ENCODE assay signal across 10 cellular contexts in the genomic region with DNA sequence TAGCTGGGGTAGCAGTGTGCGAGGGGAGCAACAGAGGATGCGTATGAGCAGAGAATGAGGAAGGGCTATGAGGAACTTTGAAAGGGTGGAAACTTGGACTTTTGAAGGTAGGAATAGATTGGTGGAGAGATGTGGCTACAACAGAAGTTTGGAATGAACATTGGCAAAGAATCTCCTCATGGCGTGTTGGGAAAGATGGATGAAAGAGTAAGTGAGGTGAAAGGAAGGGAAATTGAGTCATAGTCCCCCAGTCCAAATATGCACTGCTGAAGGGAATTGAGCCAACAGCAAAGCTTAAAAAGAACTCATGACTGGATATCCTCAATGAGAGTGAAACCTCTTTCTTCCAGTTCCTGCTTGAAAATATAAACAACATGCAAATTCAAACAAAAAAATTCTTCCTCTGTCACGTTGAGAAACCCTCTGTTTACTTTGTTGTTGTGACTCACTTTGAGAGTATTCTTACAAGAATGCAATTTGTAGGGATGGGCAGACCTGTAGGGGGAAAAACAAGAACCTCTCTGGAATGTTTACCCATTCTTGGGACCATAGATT.
A peak's percentile ranks its signal among the peaks of the same experiment; 100 is the strongest.
DNase-seq lines count a peak whose midpoint lies in the region; ATAC-seq, FAIRE-seq and TF ChIP-seq lines count a peak whose summit lies in the region.
"Had no signal": no experiment of that assay in that cellular context is flagged by ENCODE, and none has a peak within 500 bp of the region (broad histone marks: within the 10 kb centered on the region; RNA-seq: fewer than 3 reads in every experiment).

No MANE protein-coding gene starts in this region.

- ATAC-seq in A549: peak; percentile 93 to 96
- peak; percentile 27 for ATAC-seq in body of pancreas
- no peak for ATAC-seq in HG02970 (IDR thresholded peaks at IDR 0.05; ENCODE audit: low FRiP score, unreplicated experiment)

- H3K27me3 Mint-ChIP-seq in HFFc6 (ENCODE audit: insufficient read depth): no peaks in the 10 kb centered on the region
- H3K27me3 Mint-ChIP-seq: B cell had no signal

- H3K4me2 ChIP-seq in A549: peak overlapping the region; percentile 75

- WGBS in A549 (ENCODE audit: missing lambda C conversion rate): 25% methylated on average over 4 of the region's 4 CpGs
- 56% methylated on average over 4 of the region's 4 CpGs for WGBS in body of pancreas, 2 donors

- peak overlapping the region; percentile 53 for H3K4me3 Mint-ChIP-seq in HFFc6
- H3K4me3 Mint-ChIP-seq: B cell had no signal

- CTCF ChIA-PET in A549 (lab: Yijun Ruan, JAX): interaction anchor here (1.1 to 1.3 kb wide), 4 partner anchors 17 to 193 kb away, joined by 3 to 6 read pairs (median 5); no protein-coding TSS in a partner anchor

- H3K4me1 Mint-ChIP-seq in HFFc6 (ENCODE audit: low read depth): peaks cover 72% of the 10 kb centered on the region
- H3K4me1 Mint-ChIP-seq: B cell had no signal

- no peaks in the 10 kb centered on the region for H3K9me3 ChIP-seq in A549
- H3K9me3 ChIP-seq in body of pancreas: no peaks in the 10 kb centered on the region
- H3K9me3 ChIP-seq in HAP-1: no peaks in the 10 kb centered on the region

- H3K27me3 ChIP-seq in body of pancreas (no peaks in the 10 kb centered on the region), HAP-1 (ENCODE audit: low read depth) (no peaks in the 10 kb centered on the region)

- peak overlapping the region; percentile 85 for H3K27ac Mint-ChIP-seq in HFFc6
- H3K27ac Mint-ChIP-seq: B cell had no signal

- H3K4me1 ChIP-seq in A549 (peaks cover 53% of the 10 kb centered on the region), body of pancreas (no peaks in the 10 kb centered on the region), HAP-1 (no peaks in the 10 kb centered on the region)

- TF ChIP-seq RAD21 in A549 (conservative IDR thresholded peaks at IDR 0.05 in 1 of 2, IDR thresholded peaks at IDR 0.05 in 1 of 2): peak; percentile 43 to 81; a peak in 4 of 5 replicates

- peak; percentile 96 to 97 for TF ChIP-seq EP300 in A549 (IDR thresholded peaks at IDR 0.05)

- peak; percentile 100 for FAIRE-seq in A549 (lab: Jason Lieb, UNC)

- TF ChIP-seq CTCF in A549 (IDR thresholded peaks at IDR 0.05) (no peak), HFFc6 (IDR thresholded peaks at IDR 0.05) (peak; percentile 33), body of pancreas (IDR thresholded peaks at IDR 0.05) (no peak)

- H3K36me3 ChIP-seq in body of pancreas (replicated peaks in 1 of 2; ENCODE audit: insufficient read depth in 1 of 2, low read depth in 2 of 2) (no peaks in the 10 kb centered on the region), HAP-1 (replicated peaks) (no peaks in the 10 kb centered on the region)

- intact Hi-C loops in body of pancreas (cut with DNase I): no loop called here

- H3K9me3 Mint-ChIP-seq in HFFc6: no peaks in the 10 kb centered on the region

- no peak for TF ChIP-seq POLR2A in A549 (IDR thresholded peaks at IDR 0.05; ENCODE audit: low read length)
- no peak for TF ChIP-seq POLR2A in body of pancreas (IDR thresholded peaks at IDR 0.05)

- no peaks in the 10 kb centered on the region for H3K36me3 Mint-ChIP-seq in HFFc6 (ENCODE audit: low read depth)

- in situ Hi-C loops in HAP-1 (cut with MboI; ENCODE audit: low sequenced_read_pairs): no loop called here

- peak overlapping the region; percentile 82 to 86 for H3K27ac ChIP-seq in A549
- H3K27ac ChIP-seq in body of pancreas: peak overlapping the region in 1 of 4 donors; percentile 29

- no peak overlapping the region for H3K4me3 ChIP-seq in A549
- H3K4me3 ChIP-seq in body of pancreas: no peak overlapping the region
- no peak overlapping the region for H3K4me3 ChIP-seq in HAP-1

- peak; percentile 77 to 96 for DNase-seq in A549 (ENCODE audit: low read depth in 1 of 2, low spot score in 1 of 2)
- peak; percentile 93 for DNase-seq in HFFc6
- DNase-seq in body of pancreas: no peak
- DNase-seq in iPS-NIHi7 (ENCODE audit: extremely low spot score): peak; percentile 34
- DNase-seq in HAP-1 (ENCODE audit: low spot score in 2 of 2): no peak
- DNase-seq in DMS153 (lab: John Stamatoyannopoulos, UW): no peak
- DNase-seq in NCI-H187 treated with DMSO at 0.1 percent for 48 hours (lab: John Stamatoyannopoulos, UW): no peak
- DNase-seq: retina had no signal

- POLR2A ChIA-PET in A549 (lab: Yijun Ruan, JAX): interaction anchor here (0.7 kb wide), 1 partner anchor 153 kb away, joined by 3 read pairs; no protein-coding TSS in a partner anchor

TF ChIP-seq in A549, 52 proteins besides CTCF, POLR2A, EP300 and RAD21 (continues in another document):
- peak; percentile 80; the same call in 1 of the 2 replicates for TF ChIP-seq EHF (CRISPR knock-in tag; IDR thresholded peaks at IDR 0.05)
- peak; percentile 68; the same call in 1 of the 2 replicates for TF ChIP-seq HOXA7 (CRISPR knock-in tag; IDR thresholded peaks at IDR 0.05)
- TF ChIP-seq KDM1A (IDR thresholded peaks at IDR 0.05; ENCODE audit: low read depth): no peak
- TF ChIP-seq MAFK (IDR thresholded peaks at IDR 0.05; ENCODE audit: partially characterized antibody): no peak
- no peak for TF ChIP-seq ESRRA (IDR thresholded peaks at IDR 0.05; ENCODE audit: borderline replicate concordance, low read length)
- TF ChIP-seq MAX (IDR thresholded peaks at IDR 0.05): peak; percentile 85
- TF ChIP-seq, protein P1, sequence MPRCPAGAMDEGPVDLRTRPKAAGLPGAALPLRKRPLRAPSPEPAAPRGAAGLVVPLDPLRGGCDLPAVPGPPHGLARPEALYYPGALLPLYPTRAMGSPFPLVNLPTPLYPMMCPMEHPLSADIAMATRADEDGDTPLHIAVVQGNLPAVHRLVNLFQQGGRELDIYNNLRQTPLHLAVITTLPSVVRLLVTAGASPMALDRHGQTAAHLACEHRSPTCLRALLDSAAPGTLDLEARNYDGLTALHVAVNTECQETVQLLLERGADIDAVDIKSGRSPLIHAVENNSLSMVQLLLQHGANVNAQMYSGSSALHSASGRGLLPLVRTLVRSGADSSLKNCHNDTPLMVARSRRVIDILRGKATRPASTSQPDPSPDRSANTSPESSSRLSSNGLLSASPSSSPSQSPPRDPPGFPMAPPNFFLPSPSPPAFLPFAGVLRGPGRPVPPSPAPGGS (IDR thresholded peaks at IDR 0.05): peak; percentile 99
- peak; percentile 67; the same call in 1 of the 2 replicates for TF ChIP-seq PBX3 (IDR thresholded peaks at IDR 0.05)
- no peak for TF ChIP-seq MAZ (IDR thresholded peaks at IDR 0.05; ENCODE audit: borderline replicate concordance, low read depth, low read length)
- TF ChIP-seq RFX5 (IDR thresholded peaks at IDR 0.05): no peak
- no peak for TF ChIP-seq EHMT2 (IDR thresholded peaks at IDR 0.05; ENCODE audit: low read depth)
- TF ChIP-seq JUN (IDR thresholded peaks at IDR 0.05): peak; percentile 98 to 99
- TF ChIP-seq RNF2 (IDR thresholded peaks at IDR 0.05; ENCODE audit: borderline replicate concordance, low read depth): no peak
- TF ChIP-seq ZSCAN20 (CRISPR knock-in tag; IDR thresholded peaks at IDR 0.05): no peak
- peak; percentile 77 for TF ChIP-seq SMC3 (IDR thresholded peaks at IDR 0.05)
- no peak for TF ChIP-seq SREBF2 (IDR thresholded peaks at IDR 0.05)
- 0 out of 2 replicates have a peak, but pooled peaks have one; percentile 24 for TF ChIP-seq MYC (IDR thresholded peaks at IDR 0.05; ENCODE audit: borderline replicate concordance, low read length)
- TF ChIP-seq TFCP2L1 (CRISPR knock-in tag; IDR thresholded peaks at IDR 0.05): peak; percentile 82; the same call in 1 of the 2 replicates
- TF ChIP-seq NR3C1 (IDR thresholded peaks at IDR 0.05): no peak
- no peak for TF ChIP-seq E2F6 (IDR thresholded peaks at IDR 0.05; ENCODE audit: borderline replicate concordance, low read depth)
- TF ChIP-seq FOXS1 (CRISPR knock-in tag; IDR thresholded peaks at IDR 0.05): peak; percentile 94
- TF ChIP-seq JUNB (IDR thresholded peaks at IDR 0.05): peak; percentile 99
- TF ChIP-seq, protein P2, sequence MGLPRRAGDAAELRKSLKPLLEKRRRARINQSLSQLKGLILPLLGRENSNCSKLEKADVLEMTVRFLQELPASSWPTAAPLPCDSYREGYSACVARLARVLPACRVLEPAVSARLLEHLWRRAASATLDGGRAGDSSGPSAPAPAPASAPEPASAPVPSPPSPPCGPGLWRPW (IDR thresholded peaks at IDR 0.05): peak; percentile 96
- TF ChIP-seq TP53 (CRISPR knock-in tag; IDR thresholded peaks at IDR 0.05): 0 out of 2 replicates have a peak, but pooled peaks have one; percentile 34
- peak; percentile 98 for TF ChIP-seq FOSL2 (IDR thresholded peaks at IDR 0.05)
- TF ChIP-seq FOSL2 (CRISPR knock-in tag; IDR thresholded peaks at IDR 0.05): peak; percentile 100
- no peak for TF ChIP-seq CBX2 (IDR thresholded peaks at IDR 0.05; ENCODE audit: borderline replicate concordance, low read depth)
- TF ChIP-seq NFE2L2 (conservative IDR thresholded peaks at IDR 0.05; ENCODE audit: low read length): no peak
- TF ChIP-seq, protein P3, sequence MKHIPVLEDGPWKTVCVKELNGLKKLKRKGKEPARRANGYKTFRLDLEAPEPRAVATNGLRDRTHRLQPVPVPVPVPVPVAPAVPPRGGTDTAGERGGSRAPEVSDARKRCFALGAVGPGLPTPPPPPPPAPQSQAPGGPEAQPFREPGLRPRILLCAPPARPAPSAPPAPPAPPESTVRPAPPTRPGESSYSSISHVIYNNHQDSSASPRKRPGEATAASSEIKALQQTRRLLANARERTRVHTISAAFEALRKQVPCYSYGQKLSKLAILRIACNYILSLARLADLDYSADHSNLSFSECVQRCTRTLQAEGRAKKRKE (CRISPR knock-in tag; IDR thresholded peaks at IDR 0.05; ENCODE audit: low read depth): peak; percentile 83

Comparison
In these comparisons a context has a peak if more than half of its experiments do, and no peak if none do; other contexts are left out.
1. DNase-seq: peak in A549 (2 of 2), HFFc6 (single experiment) and iPS-NIHi7 (single experiment); none in body of pancreas (0 of 4), HAP-1 (0 of 2), DMS153 (single experiment) and NCI-H187 treated with DMSO at 0.1 percent for 48 hours (single experiment).